Comparison of ENCODE assay signal across 1 cellular context in the genomic region with DNA sequence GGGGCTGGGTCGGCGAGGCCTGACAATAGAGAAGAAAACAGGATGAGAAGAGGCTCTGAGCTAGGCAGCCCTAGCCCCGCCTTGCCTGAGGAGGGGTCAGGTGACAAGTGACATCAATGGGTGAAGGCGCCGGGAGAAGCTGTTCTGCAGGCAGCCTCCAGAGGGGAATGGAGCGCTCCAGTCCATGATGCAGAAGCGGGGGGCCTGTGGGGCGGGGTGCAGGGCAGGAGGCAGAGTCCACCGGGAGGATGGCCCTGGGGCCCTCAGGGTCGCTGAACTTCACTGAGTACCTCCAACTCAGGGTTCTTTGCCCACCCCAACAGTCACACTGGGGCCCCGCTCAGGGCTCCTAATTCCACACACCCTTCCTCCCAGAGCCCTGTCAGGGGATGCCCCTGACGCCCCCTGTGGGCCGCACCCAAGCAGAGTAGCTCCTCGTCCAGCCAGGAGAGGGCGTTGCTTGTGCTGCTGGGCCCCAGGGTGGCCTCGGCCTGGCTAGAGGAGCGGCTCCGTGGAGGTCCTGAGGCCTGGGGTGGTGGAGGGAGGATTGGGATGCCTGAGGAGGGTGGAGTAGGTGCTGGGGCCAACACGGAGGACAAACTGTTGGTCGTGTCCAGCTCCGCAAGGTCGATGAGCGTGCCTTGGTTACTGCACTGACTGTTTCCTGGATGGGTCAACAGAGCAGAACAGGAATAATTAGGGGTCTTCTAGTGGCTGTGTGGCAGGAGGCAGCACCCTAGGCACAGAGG.
TF ChIP-seq lines count a peak whose summit lies in the region.

No MANE protein-coding gene starts in this region.

TF ChIP-seq in A549, 52 proteins besides CTCF, POLR2A, EP300 and RAD21 (continued from another document):
- TF ChIP-seq, protein P1, sequence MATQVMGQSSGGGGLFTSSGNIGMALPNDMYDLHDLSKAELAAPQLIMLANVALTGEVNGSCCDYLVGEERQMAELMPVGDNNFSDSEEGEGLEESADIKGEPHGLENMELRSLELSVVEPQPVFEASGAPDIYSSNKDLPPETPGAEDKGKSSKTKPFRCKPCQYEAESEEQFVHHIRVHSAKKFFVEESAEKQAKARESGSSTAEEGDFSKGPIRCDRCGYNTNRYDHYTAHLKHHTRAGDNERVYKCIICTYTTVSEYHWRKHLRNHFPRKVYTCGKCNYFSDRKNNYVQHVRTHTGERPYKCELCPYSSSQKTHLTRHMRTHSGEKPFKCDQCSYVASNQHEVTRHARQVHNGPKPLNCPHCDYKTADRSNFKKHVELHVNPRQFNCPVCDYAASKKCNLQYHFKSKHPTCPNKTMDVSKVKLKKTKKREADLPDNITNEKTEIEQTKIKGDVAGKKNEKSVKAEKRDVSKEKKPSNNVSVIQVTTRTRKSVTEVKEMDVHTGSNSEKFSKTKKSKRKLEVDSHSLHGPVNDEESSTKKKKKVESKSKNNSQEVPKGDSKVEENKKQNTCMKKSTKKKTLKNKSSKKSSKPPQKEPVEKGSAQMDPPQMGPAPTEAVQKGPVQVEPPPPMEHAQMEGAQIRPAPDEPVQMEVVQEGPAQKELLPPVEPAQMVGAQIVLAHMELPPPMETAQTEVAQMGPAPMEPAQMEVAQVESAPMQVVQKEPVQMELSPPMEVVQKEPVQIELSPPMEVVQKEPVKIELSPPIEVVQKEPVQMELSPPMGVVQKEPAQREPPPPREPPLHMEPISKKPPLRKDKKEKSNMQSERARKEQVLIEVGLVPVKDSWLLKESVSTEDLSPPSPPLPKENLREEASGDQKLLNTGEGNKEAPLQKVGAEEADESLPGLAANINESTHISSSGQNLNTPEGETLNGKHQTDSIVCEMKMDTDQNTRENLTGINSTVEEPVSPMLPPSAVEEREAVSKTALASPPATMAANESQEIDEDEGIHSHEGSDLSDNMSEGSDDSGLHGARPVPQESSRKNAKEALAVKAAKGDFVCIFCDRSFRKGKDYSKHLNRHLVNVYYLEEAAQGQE (IDR thresholded peaks at IDR 0.05): no peak
- TF ChIP-seq PHF8 (IDR thresholded peaks at IDR 0.05; ENCODE audit: borderline replicate concordance, low read depth): no peak
- no peak for TF ChIP-seq HOXB5 (CRISPR knock-in tag; IDR thresholded peaks at IDR 0.05)
- no peak for TF ChIP-seq JUN (IDR thresholded peaks at IDR 0.05)
